In the genomic region with DNA sequence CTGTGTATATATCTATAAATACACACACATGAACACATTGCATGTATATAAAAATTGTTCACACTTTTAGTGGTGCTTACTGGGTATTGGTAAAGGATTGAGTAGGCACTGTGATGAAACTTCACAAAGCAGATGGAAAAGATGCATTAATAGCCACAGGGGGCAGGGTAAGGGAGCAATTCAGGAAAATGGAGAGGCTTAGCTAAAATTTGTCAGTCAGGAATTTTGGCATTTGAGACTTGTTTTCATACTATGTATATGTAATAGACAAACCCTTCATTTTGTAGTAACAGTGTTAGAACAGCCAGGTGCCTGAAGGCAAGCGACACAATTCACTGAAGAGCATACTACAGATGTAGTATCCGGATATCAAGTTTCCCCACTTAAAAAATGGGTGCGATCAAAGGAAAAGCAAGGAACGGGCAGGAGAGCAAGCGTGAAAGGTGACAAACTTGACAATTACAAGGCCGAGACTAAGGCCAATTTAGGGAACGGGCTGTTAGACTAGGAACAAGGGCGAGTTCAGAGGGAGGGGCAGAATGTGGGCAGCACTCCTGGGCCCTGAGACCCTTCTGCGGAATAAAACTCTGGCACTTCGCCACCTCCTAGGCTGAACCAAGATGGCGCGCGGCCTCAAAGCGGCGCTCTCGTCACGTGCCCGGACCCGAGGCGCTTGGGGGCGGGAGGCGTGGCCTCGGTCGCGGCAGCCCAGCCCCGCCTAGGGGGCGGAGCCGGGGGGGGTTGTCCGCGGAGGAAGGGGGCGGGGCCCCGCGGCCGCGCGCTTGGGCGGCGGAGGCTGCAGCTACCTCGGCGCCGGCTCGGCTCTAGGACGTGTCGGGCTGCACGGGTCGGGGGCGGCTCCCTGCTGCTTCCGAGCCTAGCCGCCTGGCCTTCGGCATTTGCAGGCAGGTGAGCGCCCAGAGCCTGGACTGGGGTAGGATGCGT, we compare ENCODE assay signal across 1 cellular context.
TF ChIP-seq lines count a peak whose summit lies in the region.

TSS of gene PPFIA4 (plus strand) at position 771 of the 945 bp plus-strand sequence. CDS start 12,518 bp downstream, outside the sequence.

TF ChIP-seq in WTC11, 78 proteins besides CTCF, POLR2A, EP300 and RAD21 (continued from another document and continues in another):
- peak; percentile 90 for TF ChIP-seq MLX (CRISPR knock-in tag; IDR thresholded peaks at IDR 0.05)
- TF ChIP-seq EMX1 (CRISPR knock-in tag; IDR thresholded peaks at IDR 0.05) = peak; percentile 88; the same call in 1 of the 2 replicates
- TF ChIP-seq SOX15 (CRISPR knock-in tag; IDR thresholded peaks at IDR 0.05) = no peak
- peak; percentile 83; the same call in 1 of the 2 replicates for TF ChIP-seq SMAD3 (CRISPR knock-in tag; IDR thresholded peaks at IDR 0.05; ENCODE audit: borderline replicate concordance)
- TF ChIP-seq ZNF121 (CRISPR knock-in tag; IDR thresholded peaks at IDR 0.05) = 0 out of 2 replicates have a peak, but pooled peaks have one; percentile 32
- TF ChIP-seq ERG (CRISPR knock-in tag; IDR thresholded peaks at IDR 0.05) = 0 out of 2 replicates have a peak, but pooled peaks have one; percentile 54
- TF ChIP-seq ZNF671 (CRISPR knock-in tag; IDR thresholded peaks at IDR 0.05) = no peak
- no peak for TF ChIP-seq GRHL2 (CRISPR knock-in tag; IDR thresholded peaks at IDR 0.05; ENCODE audit: insufficient replicate concordance, severe bottlenecking)
- TF ChIP-seq HMGXB4 (CRISPR knock-in tag; IDR thresholded peaks at IDR 0.05) = no peak
- TF ChIP-seq ZMAT4 (CRISPR knock-in tag; IDR thresholded peaks at IDR 0.05) = no peak
- peak; percentile 87 for TF ChIP-seq PRRX2 (CRISPR knock-in tag; IDR thresholded peaks at IDR 0.05)
- peak; percentile 96 for TF ChIP-seq RELA (CRISPR knock-in tag; IDR thresholded peaks at IDR 0.05; ENCODE audit: borderline replicate concordance)
- TF ChIP-seq, protein P1, sequence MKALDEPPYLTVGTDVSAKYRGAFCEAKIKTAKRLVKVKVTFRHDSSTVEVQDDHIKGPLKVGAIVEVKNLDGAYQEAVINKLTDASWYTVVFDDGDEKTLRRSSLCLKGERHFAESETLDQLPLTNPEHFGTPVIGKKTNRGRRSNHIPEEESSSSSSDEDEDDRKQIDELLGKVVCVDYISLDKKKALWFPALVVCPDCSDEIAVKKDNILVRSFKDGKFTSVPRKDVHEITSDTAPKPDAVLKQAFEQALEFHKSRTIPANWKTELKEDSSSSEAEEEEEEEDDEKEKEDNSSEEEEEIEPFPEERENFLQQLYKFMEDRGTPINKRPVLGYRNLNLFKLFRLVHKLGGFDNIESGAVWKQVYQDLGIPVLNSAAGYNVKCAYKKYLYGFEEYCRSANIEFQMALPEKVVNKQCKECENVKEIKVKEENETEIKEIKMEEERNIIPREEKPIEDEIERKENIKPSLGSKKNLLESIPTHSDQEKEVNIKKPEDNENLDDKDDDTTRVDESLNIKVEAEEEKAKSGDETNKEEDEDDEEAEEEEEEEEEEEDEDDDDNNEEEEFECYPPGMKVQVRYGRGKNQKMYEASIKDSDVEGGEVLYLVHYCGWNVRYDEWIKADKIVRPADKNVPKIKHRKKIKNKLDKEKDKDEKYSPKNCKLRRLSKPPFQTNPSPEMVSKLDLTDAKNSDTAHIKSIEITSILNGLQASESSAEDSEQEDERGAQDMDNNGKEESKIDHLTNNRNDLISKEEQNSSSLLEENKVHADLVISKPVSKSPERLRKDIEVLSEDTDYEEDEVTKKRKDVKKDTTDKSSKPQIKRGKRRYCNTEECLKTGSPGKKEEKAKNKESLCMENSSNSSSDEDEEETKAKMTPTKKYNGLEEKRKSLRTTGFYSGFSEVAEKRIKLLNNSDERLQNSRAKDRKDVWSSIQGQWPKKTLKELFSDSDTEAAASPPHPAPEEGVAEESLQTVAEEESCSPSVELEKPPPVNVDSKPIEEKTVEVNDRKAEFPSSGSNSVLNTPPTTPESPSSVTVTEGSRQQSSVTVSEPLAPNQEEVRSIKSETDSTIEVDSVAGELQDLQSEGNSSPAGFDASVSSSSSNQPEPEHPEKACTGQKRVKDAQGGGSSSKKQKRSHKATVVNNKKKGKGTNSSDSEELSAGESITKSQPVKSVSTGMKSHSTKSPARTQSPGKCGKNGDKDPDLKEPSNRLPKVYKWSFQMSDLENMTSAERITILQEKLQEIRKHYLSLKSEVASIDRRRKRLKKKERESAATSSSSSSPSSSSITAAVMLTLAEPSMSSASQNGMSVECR (CRISPR knock-in tag; IDR thresholded peaks at IDR 0.05; ENCODE audit: borderline replicate concordance) = 0 out of 2 replicates have a peak, but pooled peaks have one; percentile 31
- TF ChIP-seq HMGA2 (CRISPR knock-in tag; IDR thresholded peaks at IDR 0.05) = no peak
- TF ChIP-seq PRDM15 (CRISPR knock-in tag; IDR thresholded peaks at IDR 0.05) = 0 out of 2 replicates have a peak, but pooled peaks have one; percentile 13
- peak; percentile 88 for TF ChIP-seq ESRRA (CRISPR knock-in tag; IDR thresholded peaks at IDR 0.05; ENCODE audit: borderline replicate concordance)
- TF ChIP-seq FOXP1 (CRISPR knock-in tag; IDR thresholded peaks at IDR 0.05; ENCODE audit: borderline replicate concordance) = peak; percentile 97
- TF ChIP-seq, protein P2, sequence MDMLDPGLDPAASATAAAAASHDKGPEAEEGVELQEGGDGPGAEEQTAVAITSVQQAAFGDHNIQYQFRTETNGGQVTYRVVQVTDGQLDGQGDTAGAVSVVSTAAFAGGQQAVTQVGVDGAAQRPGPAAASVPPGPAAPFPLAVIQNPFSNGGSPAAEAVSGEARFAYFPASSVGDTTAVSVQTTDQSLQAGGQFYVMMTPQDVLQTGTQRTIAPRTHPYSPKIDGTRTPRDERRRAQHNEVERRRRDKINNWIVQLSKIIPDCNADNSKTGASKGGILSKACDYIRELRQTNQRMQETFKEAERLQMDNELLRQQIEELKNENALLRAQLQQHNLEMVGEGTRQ (CRISPR knock-in tag; IDR thresholded peaks at IDR 0.05) = peak; percentile 96
- no peak for TF ChIP-seq OVOL2 (CRISPR knock-in tag; IDR thresholded peaks at IDR 0.05; ENCODE audit: borderline replicate concordance)
- TF ChIP-seq CREB1 (CRISPR knock-in tag; IDR thresholded peaks at IDR 0.05) = peak; percentile 92
- TF ChIP-seq ETV6 (CRISPR knock-in tag; IDR thresholded peaks at IDR 0.05) = peak; percentile 98
- peak; percentile 33 for TF ChIP-seq NFATC4 (CRISPR knock-in tag; IDR thresholded peaks at IDR 0.05)
- TF ChIP-seq MYBL2 (CRISPR knock-in tag; IDR thresholded peaks at IDR 0.05) = peak; percentile 65; the same call in 1 of the 2 replicates
- TF ChIP-seq ZNF423 (CRISPR knock-in tag; IDR thresholded peaks at IDR 0.05) = no peak; the same call in 1 of the 2 replicates
- TF ChIP-seq, protein P3, sequence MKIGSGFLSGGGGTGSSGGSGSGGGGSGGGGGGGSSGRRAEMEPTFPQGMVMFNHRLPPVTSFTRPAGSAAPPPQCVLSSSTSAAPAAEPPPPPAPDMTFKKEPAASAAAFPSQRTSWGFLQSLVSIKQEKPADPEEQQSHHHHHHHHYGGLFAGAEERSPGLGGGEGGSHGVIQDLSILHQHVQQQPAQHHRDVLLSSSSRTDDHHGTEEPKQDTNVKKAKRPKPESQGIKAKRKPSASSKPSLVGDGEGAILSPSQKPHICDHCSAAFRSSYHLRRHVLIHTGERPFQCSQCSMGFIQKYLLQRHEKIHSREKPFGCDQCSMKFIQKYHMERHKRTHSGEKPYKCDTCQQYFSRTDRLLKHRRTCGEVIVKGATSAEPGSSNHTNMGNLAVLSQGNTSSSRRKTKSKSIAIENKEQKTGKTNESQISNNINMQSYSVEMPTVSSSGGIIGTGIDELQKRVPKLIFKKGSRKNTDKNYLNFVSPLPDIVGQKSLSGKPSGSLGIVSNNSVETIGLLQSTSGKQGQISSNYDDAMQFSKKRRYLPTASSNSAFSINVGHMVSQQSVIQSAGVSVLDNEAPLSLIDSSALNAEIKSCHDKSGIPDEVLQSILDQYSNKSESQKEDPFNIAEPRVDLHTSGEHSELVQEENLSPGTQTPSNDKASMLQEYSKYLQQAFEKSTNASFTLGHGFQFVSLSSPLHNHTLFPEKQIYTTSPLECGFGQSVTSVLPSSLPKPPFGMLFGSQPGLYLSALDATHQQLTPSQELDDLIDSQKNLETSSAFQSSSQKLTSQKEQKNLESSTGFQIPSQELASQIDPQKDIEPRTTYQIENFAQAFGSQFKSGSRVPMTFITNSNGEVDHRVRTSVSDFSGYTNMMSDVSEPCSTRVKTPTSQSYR (CRISPR knock-in tag; IDR thresholded peaks at IDR 0.05) = peak; percentile 91
- TF ChIP-seq ATF6 (CRISPR knock-in tag; IDR thresholded peaks at IDR 0.05) = no peak
